Comparison of ENCODE assay signal across 4 cellular contexts in the genomic region with DNA sequence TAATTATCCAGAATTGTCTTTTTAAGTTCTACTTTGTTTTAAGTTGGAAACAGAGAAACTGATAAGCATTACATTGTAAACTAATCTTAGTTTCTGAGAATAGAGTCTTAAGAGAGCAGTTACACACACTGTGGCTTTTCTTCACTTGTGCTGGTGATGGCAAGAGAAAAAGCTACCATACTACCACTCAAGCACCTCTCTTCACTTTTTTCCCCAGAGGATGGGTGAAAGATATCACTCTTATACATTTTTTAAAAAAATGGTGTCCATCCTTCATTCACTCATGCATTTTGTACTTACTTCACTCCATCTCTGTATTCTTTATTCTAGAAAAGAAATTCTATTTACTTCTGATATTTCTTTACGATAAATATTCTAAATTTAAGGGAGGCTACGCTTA.
TF ChIP-seq lines count a peak whose summit lies in the region.

No MANE protein-coding gene starts in this region.

TF ChIP-seq in GM23338, 12 proteins besides CTCF, POLR2A, EP300 and RAD21:
- TF ChIP-seq EZH2phosphoT487 (IDR thresholded peaks at IDR 0.05; ENCODE audit: unreplicated experiment) (no peak), POLR2AphosphoS5 (IDR thresholded peaks at IDR 0.05; ENCODE audit: low read depth) (peak; percentile 28; the same call in 1 of the 2 replicates)

TF ChIP-seq in WTC11, 78 proteins besides CTCF, POLR2A, EP300 and RAD21:
- TF ChIP-seq, protein P1, sequence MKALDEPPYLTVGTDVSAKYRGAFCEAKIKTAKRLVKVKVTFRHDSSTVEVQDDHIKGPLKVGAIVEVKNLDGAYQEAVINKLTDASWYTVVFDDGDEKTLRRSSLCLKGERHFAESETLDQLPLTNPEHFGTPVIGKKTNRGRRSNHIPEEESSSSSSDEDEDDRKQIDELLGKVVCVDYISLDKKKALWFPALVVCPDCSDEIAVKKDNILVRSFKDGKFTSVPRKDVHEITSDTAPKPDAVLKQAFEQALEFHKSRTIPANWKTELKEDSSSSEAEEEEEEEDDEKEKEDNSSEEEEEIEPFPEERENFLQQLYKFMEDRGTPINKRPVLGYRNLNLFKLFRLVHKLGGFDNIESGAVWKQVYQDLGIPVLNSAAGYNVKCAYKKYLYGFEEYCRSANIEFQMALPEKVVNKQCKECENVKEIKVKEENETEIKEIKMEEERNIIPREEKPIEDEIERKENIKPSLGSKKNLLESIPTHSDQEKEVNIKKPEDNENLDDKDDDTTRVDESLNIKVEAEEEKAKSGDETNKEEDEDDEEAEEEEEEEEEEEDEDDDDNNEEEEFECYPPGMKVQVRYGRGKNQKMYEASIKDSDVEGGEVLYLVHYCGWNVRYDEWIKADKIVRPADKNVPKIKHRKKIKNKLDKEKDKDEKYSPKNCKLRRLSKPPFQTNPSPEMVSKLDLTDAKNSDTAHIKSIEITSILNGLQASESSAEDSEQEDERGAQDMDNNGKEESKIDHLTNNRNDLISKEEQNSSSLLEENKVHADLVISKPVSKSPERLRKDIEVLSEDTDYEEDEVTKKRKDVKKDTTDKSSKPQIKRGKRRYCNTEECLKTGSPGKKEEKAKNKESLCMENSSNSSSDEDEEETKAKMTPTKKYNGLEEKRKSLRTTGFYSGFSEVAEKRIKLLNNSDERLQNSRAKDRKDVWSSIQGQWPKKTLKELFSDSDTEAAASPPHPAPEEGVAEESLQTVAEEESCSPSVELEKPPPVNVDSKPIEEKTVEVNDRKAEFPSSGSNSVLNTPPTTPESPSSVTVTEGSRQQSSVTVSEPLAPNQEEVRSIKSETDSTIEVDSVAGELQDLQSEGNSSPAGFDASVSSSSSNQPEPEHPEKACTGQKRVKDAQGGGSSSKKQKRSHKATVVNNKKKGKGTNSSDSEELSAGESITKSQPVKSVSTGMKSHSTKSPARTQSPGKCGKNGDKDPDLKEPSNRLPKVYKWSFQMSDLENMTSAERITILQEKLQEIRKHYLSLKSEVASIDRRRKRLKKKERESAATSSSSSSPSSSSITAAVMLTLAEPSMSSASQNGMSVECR (CRISPR knock-in tag; IDR thresholded peaks at IDR 0.05; ENCODE audit: borderline replicate concordance) = no peak
- TF ChIP-seq ZNF425 (CRISPR knock-in tag; conservative IDR thresholded peaks at IDR 0.05) = peak; percentile 65
- TF ChIP-seq EMX1 (CRISPR knock-in tag; IDR thresholded peaks at IDR 0.05) = peak; percentile 64; the same call in 1 of the 2 replicates
- TF ChIP-seq NFATC4 (CRISPR knock-in tag; IDR thresholded peaks at IDR 0.05) = 0 out of 2 replicates have a peak, but pooled peaks have one; percentile 10

TF ChIP-seq in H1, 55 proteins besides CTCF, POLR2A, EP300 and RAD21:
- peak; percentile 41; the same call in 1 of the 2 replicates for TF ChIP-seq POLR2AphosphoS5 (IDR thresholded peaks at IDR 0.05; ENCODE audit: low read depth, low read length)
- TF ChIP-seq CHD7 (IDR thresholded peaks at IDR 0.05; ENCODE audit: insufficient replicate concordance, low read length) = no peak

TF ChIP-seq in SK-N-SH treated with all-trans-retinoic acid at 6 μM for 48 hours, 23 proteins besides CTCF, POLR2A, EP300 and RAD21:
- no peak for TF ChIP-seq TCF4 (CRISPR knock-in tag; IDR thresholded peaks at IDR 0.05; ENCODE audit: borderline replicate concordance)
- TF ChIP-seq SNAI2 (CRISPR knock-in tag; IDR thresholded peaks at IDR 0.05) = no peak
- TF ChIP-seq, protein P2, sequence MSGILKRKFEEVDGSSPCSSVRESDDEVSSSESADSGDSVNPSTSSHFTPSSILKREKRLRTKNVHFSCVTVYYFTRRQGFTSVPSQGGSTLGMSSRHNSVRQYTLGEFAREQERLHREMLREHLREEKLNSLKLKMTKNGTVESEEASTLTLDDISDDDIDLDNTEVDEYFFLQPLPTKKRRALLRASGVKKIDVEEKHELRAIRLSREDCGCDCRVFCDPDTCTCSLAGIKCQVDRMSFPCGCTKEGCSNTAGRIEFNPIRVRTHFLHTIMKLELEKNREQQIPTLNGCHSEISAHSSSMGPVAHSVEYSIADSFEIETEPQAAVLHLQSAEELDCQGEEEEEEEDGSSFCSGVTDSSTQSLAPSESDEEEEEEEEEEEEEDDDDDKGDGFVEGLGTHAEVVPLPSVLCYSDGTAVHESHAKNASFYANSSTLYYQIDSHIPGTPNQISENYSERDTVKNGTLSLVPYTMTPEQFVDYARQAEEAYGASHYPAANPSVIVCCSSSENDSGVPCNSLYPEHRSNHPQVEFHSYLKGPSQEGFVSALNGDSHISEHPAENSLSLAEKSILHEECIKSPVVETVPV (CRISPR knock-in tag; IDR thresholded peaks at IDR 0.05) = no peak
- no peak for TF ChIP-seq ZNF8 (CRISPR knock-in tag; IDR thresholded peaks at IDR 0.05)
- no peak for TF ChIP-seq ZNF565 (CRISPR knock-in tag; conservative IDR thresholded peaks at IDR 0.05; ENCODE audit: low read depth)
- no peak for TF ChIP-seq BACH2 (CRISPR knock-in tag; IDR thresholded peaks at IDR 0.05; ENCODE audit: borderline replicate concordance)
- no peak for TF ChIP-seq TSHZ2 (CRISPR knock-in tag; IDR thresholded peaks at IDR 0.05)
- TF ChIP-seq POU6F1 (CRISPR knock-in tag; IDR thresholded peaks at IDR 0.05; ENCODE audit: borderline replicate concordance, low read depth) = no peak
- TF ChIP-seq ZC3H10 (CRISPR knock-in tag; IDR thresholded peaks at IDR 0.05) = no peak
- TF ChIP-seq ISL1 (CRISPR knock-in tag; IDR thresholded peaks at IDR 0.05) = no peak
- TF ChIP-seq GLIS3 (CRISPR knock-in tag; IDR thresholded peaks at IDR 0.05) = no peak
- no peak for TF ChIP-seq OSR1 (CRISPR knock-in tag; IDR thresholded peaks at IDR 0.05)
